In the genomic region with DNA sequence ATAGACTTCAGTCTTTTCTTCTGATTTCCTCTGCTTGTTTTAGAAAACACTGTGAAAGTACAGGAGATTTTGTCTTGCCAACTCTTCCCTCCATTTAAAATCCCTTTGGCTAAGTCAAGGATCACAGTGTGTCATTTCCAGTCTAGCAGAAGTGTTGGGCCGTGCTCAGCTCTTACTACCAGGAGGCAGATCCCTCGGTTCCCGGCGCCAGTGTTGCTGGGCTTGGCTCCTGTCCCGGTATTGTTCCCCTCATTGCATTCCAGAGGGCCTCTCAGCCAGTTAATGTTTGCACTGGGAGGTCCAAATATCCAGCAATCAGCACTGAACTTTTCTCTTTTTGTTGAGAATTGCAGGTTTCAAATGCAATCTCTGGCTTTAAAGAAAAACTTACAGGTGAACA, we compare ENCODE assay signal across 11 cellular contexts.
DNase-seq lines count a peak whose midpoint lies in the region; ATAC-seq, FAIRE-seq and TF ChIP-seq lines count a peak whose summit lies in the region.
"Had no signal": no experiment of that assay in that cellular context is flagged by ENCODE, and none has a peak within 500 bp of the region (broad histone marks: within the 10 kb centered on the region; RNA-seq: fewer than 3 reads in every experiment).

No MANE protein-coding gene starts in this region.

- H3K4me1 Mint-ChIP-seq in nephron: peaks cover 77% of the 10 kb centered on the region

- no peak for FAIRE-seq in urothelium cell line (lab: Jason Lieb, UNC)
- FAIRE-seq: A204.1 had no signal

- no peaks in the 10 kb centered on the region for H3K36me3 Mint-ChIP-seq in nephron (ENCODE audit: low read depth)

- no peak for TF ChIP-seq CTCF in nephron (IDR thresholded peaks at IDR 0.05; ENCODE audit: unreplicated experiment in 3 of 3)

- peaks cover 9% of the 10 kb centered on the region for H3K27me3 Mint-ChIP-seq in nephron (ENCODE audit: low read depth)

- intact Hi-C loops in head of caudate nucleus (cut with DNase I): no loop called here

- ATAC-seq in GM19397 (IDR thresholded peaks at IDR 0.05; ENCODE audit: unreplicated experiment): no peak

- H3K9me3 Mint-ChIP-seq in nephron: no peaks in the 10 kb centered on the region
- H3K9me3 Mint-ChIP-seq: H9 had no signal

- H3K4me3 Mint-ChIP-seq in nephron: peak overlapping the region in 2 of 3 experiments; percentile 10 to 30
- H3K4me3 Mint-ChIP-seq: H9 had no signal

- DNase-seq in NCI-H187 (lab: John Stamatoyannopoulos, UW): peak; percentile 30 to 42
- no peak for DNase-seq in NCI-H187 treated with DMSO at 0.1 percent for 48 hours (lab: John Stamatoyannopoulos, UW)
- DNase-seq in head of caudate nucleus: peak; percentile 39 to 92 (median 80)
- DNase-seq in urothelium cell line (ENCODE audit: low spot score): peak; percentile 74
- DNase-seq in EL: no peak
- DNase-seq in activated CD8-positive, alpha-beta memory T cell treated with anti-CD3 and anti-CD28 coated beads for 24 hours: no peak
- DNase-seq: H9, IMR-90 had no signal

- H3K27ac Mint-ChIP-seq in nephron: peak overlapping the region; percentile 99
- H3K27ac Mint-ChIP-seq: H9 had no signal

Comparison
In these comparisons a context has a peak if more than half of its experiments do, and no peak if none do; other contexts are left out.
1. DNase-seq: peak in NCI-H187 (2 of 2), head of caudate nucleus (42 of 42) and urothelium cell line (single experiment); none in NCI-H187 treated with DMSO at 0.1 percent for 48 hours (single experiment), EL (single experiment) and activated CD8-positive, alpha-beta memory T cell treated with anti-CD3 and anti-CD28 coated beads for 24 hours (single experiment).